ENCODE assay signal across 8 cellular contexts in genomic region chr10:5094265-5095205, GRCh38. TPM values are rescaled to one million over a fixed set of nuclear protein-coding genes. Genes with fewer than 3 reads are reported as not detected.
A peak's percentile ranks its signal among the peaks of the same experiment; 100 is the strongest.
DNase-seq lines count a peak whose midpoint lies in the region; ATAC-seq and TF ChIP-seq lines count a peak whose summit lies in the region.

Gene AKR1C3 (plus strand): TSS chr10:5094414. CDS start chr10:5094445, 31 bp downstream.

- DNase-seq in COR-L47 (lab: John Stamatoyannopoulos, UW) (peak; percentile 23), UCSD-AML1 (lab: John Stamatoyannopoulos, UW; ENCODE audit: unreplicated experiment) (peak; percentile 12), fibroblast of mammary gland (ENCODE audit: low read depth) (peak; percentile 85)
- peak in 6 of 9 donors; percentile 24 to 53 (median 36) for DNase-seq in naive thymus-derived CD4-positive, alpha-beta T cell

- peak within 1 kb of the TSS; percentile 20 for H3K4me3 ChIP-seq in HUES64 (ENCODE audit: low read length)
- H3K4me3 ChIP-seq in fibroblast of mammary gland (ENCODE audit: control insufficient read depth, low read depth, low read length): peak within 1 kb of the TSS; percentile 79
- peak within 1 kb of the TSS; percentile 69 for H3K4me3 ChIP-seq in naive thymus-derived CD4-positive, alpha-beta T cell (ENCODE audit: low read length)

- no peak within 1 kb of the TSS for H3K9ac ChIP-seq in HUES64 (ENCODE audit: low read depth, low read length)

- POLR2A ChIA-PET in naive thymus-derived CD4-positive, alpha-beta T cell (lab: Charles Lee): interaction anchor here (0.6 to 1.0 kb wide), 2 partner anchors 198 kb away, joined by 3 to 5 read pairs; no protein-coding TSS in a partner anchor

- WGBS in HUES64: 86% methylated on average over 9 of the region's 9 CpGs

- H3K36me3 ChIP-seq in HUES64 (ENCODE audit: insufficient read depth, low read length): no peaks in the 10 kb centered on the region
- no peaks in the 10 kb centered on the region for H3K36me3 ChIP-seq in naive thymus-derived CD4-positive, alpha-beta T cell (ENCODE audit: control insufficient read depth in 2 of 3, insufficient read depth in 3 of 3, low read length in 3 of 3)

- no peaks in the 10 kb centered on the region for H3K27me3 ChIP-seq in HUES64 (ENCODE audit: insufficient read depth, low read length)
- H3K27me3 ChIP-seq in naive thymus-derived CD4-positive, alpha-beta T cell (ENCODE audit: control insufficient read depth in 2 of 2, insufficient read depth in 2 of 2, low read length in 2 of 2): no peaks in the 10 kb centered on the region

- H3K9me3 ChIP-seq in HUES64 (ENCODE audit: insufficient read depth, low read depth, low read length): no peaks in the 10 kb centered on the region
- no peaks in the 10 kb centered on the region for H3K9me3 ChIP-seq in naive thymus-derived CD4-positive, alpha-beta T cell (ENCODE audit: control insufficient read depth in 2 of 3, low read length in 3 of 3)

- peaks cover 0 to 44% (median 13%) of the 10 kb centered on the region in 5 donors for H3K27me3 Mint-ChIP-seq in naive thymus-derived CD4-positive, alpha-beta T cell

- TF ChIP-seq CTCF in fibroblast of mammary gland (conservative IDR thresholded peaks at IDR 0.05; ENCODE audit: control insufficient read depth, insufficient read depth, low read depth, low read length): peak; percentile 77

- peaks cover 4% of the 10 kb centered on the region; the same call in 1 of the 2 replicates for H3K4me1 ChIP-seq in HUES64 (ENCODE audit: insufficient read depth, low read length)
- H3K4me1 ChIP-seq in naive thymus-derived CD4-positive, alpha-beta T cell (ENCODE audit: control insufficient read depth in 2 of 2, insufficient read depth in 2 of 2, low read length in 2 of 2): no peaks in the 10 kb centered on the region

- intact Hi-C loops in naive thymus-derived CD4-positive, alpha-beta T cell (cut with micrococcal nuclease): loop anchor here (1.0 to 5.0 kb wide), 9 partner anchors 189 to 340 kb away; no protein-coding TSS in a partner anchor

- H3K27ac ChIP-seq in HUES64 (ENCODE audit: low read depth, low read length): no peak within 1 kb of the TSS
- no peak within 1 kb of the TSS for H3K27ac ChIP-seq in naive thymus-derived CD4-positive, alpha-beta T cell (ENCODE audit: low read depth, low read length)

- peak; percentile 77 for ATAC-seq in naive thymus-derived CD4-positive, alpha-beta T cell
- ATAC-seq in HG03342 (IDR thresholded peaks at IDR 0.05; ENCODE audit: unreplicated experiment): no peak
- ATAC-seq in HG03442 (IDR thresholded peaks at IDR 0.05; ENCODE audit: unreplicated experiment): no peak
- ATAC-seq in GM18519 (IDR thresholded peaks at IDR 0.05; ENCODE audit: low FRiP score, unreplicated experiment): no peak

- peaks cover 0 to 25% (median 15%) of the 10 kb centered on the region in 7 donors for H3K4me1 Mint-ChIP-seq in naive thymus-derived CD4-positive, alpha-beta T cell

- H3K9me3 Mint-ChIP-seq in naive thymus-derived CD4-positive, alpha-beta T cell: peaks cover 0 to 8% (median 3%) of the 10 kb centered on the region in 11 donors

- H3K36me3 Mint-ChIP-seq in naive thymus-derived CD4-positive, alpha-beta T cell: peaks cover 0 to 24% (median 5%) of the 10 kb centered on the region in 5 donors

- peak within 1 kb of the TSS in 6 of 9 donors; percentile 35 to 90 (median 61) for H3K27ac Mint-ChIP-seq in naive thymus-derived CD4-positive, alpha-beta T cell

- CTCF ChIA-PET in naive thymus-derived CD4-positive, alpha-beta T cell (lab: Charles Lee): interaction anchor here (0.6 to 3.6 kb wide), 6 partner anchors 199 to 292 kb away, joined by 3 to 13 read pairs (median 4); no protein-coding TSS in a partner anchor

- H3K4me3 Mint-ChIP-seq in naive thymus-derived CD4-positive, alpha-beta T cell: peak within 1 kb of the TSS; percentile 71 to 95 (median 91)

RNA-seq across cellular contexts. Expression of gene AKR1C3, which starts in this region (rescaled TPM):
- 3.1 TPM for polyA plus RNA-seq in HUES64 (2013, experiment 1 of 2)
- 5.0 TPM for polyA plus RNA-seq in HUES64 (2013, experiment 2 of 2)
- 10 to 100 TPM in 1 of 5 experiments, 1 to 10 TPM in 4; 2.9 to 14.1 (median 5.8) TPM for total RNA-seq in naive thymus-derived CD4-positive, alpha-beta T cell
- polyA plus RNA-seq in naive thymus-derived CD4-positive, alpha-beta T cell: 10 to 100 TPM; 13.9 to 22.8 TPM

Comparison
In these comparisons a context has a peak if more than half of its experiments do, and no peak if none do; other contexts are left out.
1. DNase-seq: peak in every context shown above with its lines; median percentile 85 in fibroblast of mammary gland; 36 in naive thymus-derived CD4-positive, alpha-beta T cell; 23 in COR-L47; 12 in UCSD-AML1.
2. H3K4me3 ChIP-seq: peak in every context shown above with its lines; median percentile 79 in fibroblast of mammary gland; 69 in naive thymus-derived CD4-positive, alpha-beta T cell; 20 in HUES64.